In the genomic region with DNA sequence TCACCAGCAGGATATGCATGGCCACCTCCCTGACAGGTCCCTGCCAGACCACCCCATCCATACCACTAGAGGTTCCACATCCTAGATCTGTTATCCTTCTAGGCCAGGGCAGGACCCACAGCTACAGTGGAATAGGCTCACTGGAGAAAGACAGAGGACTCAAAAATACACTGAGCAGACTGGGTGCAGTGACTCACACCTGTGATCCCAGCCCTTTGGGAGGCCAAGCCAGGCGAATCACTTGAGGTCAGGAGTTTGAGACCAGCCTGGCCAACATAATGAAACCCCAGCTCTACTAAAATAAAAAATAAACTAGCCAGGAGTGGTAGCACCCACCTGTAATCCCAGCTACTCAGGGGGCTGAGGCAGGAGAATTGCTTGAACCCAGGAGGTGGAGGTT, we compare ENCODE assay signal across 26 cellular contexts. TPM values are rescaled to one million over a fixed set of nuclear protein-coding genes. Genes with fewer than 3 reads are reported as not detected.
DNase-seq lines count a peak whose midpoint lies in the region; ATAC-seq and TF ChIP-seq lines count a peak whose summit lies in the region.
"Had no signal": no experiment of that assay in that cellular context is flagged by ENCODE, and none has a peak within 500 bp of the region (broad histone marks: within the 10 kb centered on the region; RNA-seq: fewer than 3 reads in every experiment).

No MANE protein-coding gene starts in this region.

- H2BK5ac ChIP-seq in IMR-90 (ENCODE audit: low read depth, low read length, poor library complexity, severe bottlenecking) = peak overlapping the region; percentile 38

- no peak overlapping the region for H3K4me3 ChIP-seq in IMR-90 (ENCODE audit: insufficient read depth, low read depth, low read length)
- H3K4me3 ChIP-seq: BLaER1, heart left ventricle, lung, ovary, sigmoid colon, thyroid gland had no signal

- H3K56ac ChIP-seq in IMR-90 (ENCODE audit: extremely low read depth, insufficient read depth, low read length) = no peak overlapping the region

- CTCF ChIA-PET in IMR-90 (lab: Yijun Ruan, JAX) = interaction anchor here (0.9 kb wide), 1 partner anchor 68 kb away, joined by 3 read pairs; no protein-coding TSS in a partner anchor

- H4K20me1 ChIP-seq in IMR-90 (ENCODE audit: insufficient read depth, low read length) = peaks cover 68% of the 10 kb centered on the region
- H4K20me1 ChIP-seq: BLaER1 had no signal

- no peak for TF ChIP-seq CTCF in IMR-90 (conservative IDR thresholded peaks at IDR 0.05; ENCODE audit: low read depth, low read length)

- no TSS peak for BruUV-seq in IMR-90 (replicated peaks; lab: Mats Ljungman, UMichigan)

- H2BK15ac ChIP-seq in IMR-90 (ENCODE audit: low read depth, low read length) = no peak overlapping the region

- WGBS in IMR-90 (ENCODE audit: extremely low coverage in 2 of 2, insufficient read length in 1 of 2), 2 experiments = no CpG with 5 or more reads among the region's 1 CpG

- peaks cover 28% of the 10 kb centered on the region for H3K36me3 ChIP-seq in IMR-90 (ENCODE audit: control insufficient read depth, insufficient read depth, low read length)
- H3K36me3 ChIP-seq: ovary had no signal

- no peak overlapping the region for H4K5ac ChIP-seq in IMR-90 (ENCODE audit: low read depth, low read length)

- TF ChIP-seq POLR2A in IMR-90 (IDR thresholded peaks at IDR 0.05; ENCODE audit: low read depth, low read length) (no peak), GM18505 (IDR thresholded peaks at IDR 0.05; ENCODE audit: borderline replicate concordance, extremely low read depth, insufficient read depth, insufficient read length) (no peak)

- POLR2A ChIA-PET in IMR-90 (lab: Charles Lee; ENCODE audit: unreplicated experiment) = no interaction called here

- no peaks in the 10 kb centered on the region for H3K9me3 ChIP-seq in IMR-90 (ENCODE audit: control insufficient read depth, insufficient read depth, low read length)
- H3K9me3 ChIP-seq: BLaER1, heart left ventricle, ovary, sigmoid colon, thyroid gland had no signal

- H2AK9ac ChIP-seq in IMR-90 (replicated peaks; ENCODE audit: low read depth, low read length, poor library complexity) = no peak overlapping the region

- no peak overlapping the region for H3K18ac ChIP-seq in IMR-90 (ENCODE audit: low read depth, low read length)

- intact Hi-C loops in IMR-90 (cut with micrococcal nuclease) = no loop called here

- ATAC-seq in IMR-90 (ENCODE audit: low read depth) (no peak; the same call in 1 of the 2 replicates), esophagus mucosa (peak; percentile 18), GM18505 (IDR thresholded peaks at IDR 0.05; ENCODE audit: unreplicated experiment) (no peak), HG03039 (IDR thresholded peaks at IDR 0.05; ENCODE audit: unreplicated experiment) (no peak), GM18520 (IDR thresholded peaks at IDR 0.05; ENCODE audit: unreplicated experiment) (no peak)
- ATAC-seq: activated CD8-positive, alpha-beta T cell treated with anti-CD3 and anti-CD28 coated beads for 36 hours; T-helper 17 cell had no signal

- in situ Hi-C loops in IMR-90 (cut with MboI; ENCODE audit: low sequenced_read_pairs) = no loop called here

- peaks cover 12 to 93% of the 10 kb centered on the region in 2 experiments; a peak in 3 of 4 replicates for H3K79me1 ChIP-seq in IMR-90 (ENCODE audit: low read depth in 1 of 2, low read length in 2 of 2)

- H3K4ac ChIP-seq in IMR-90 (ENCODE audit: low read depth, low read length) = no peak overlapping the region

- DNase-seq in EH (ENCODE audit: low read depth) (peak; percentile 43), IMR-90 (peak; percentile 44), renal cortical epithelial cell (ENCODE audit: low read depth) (peak; percentile 45)
- DNase-seq: activated CD8-positive, alpha-beta T cell treated with anti-CD3 and anti-CD28 coated beads for 36 hours; activated naive CD8-positive, alpha-beta T cell treated with anti-CD3 and anti-CD28 coated beads for 36 hours; dermis blood vessel endothelial cell; GF-D8; H9; heart left ventricle; KG1; kidney glomerular epithelial cell; NCI-H1417 treated with DMSO at 0.1 percent for 48 hours; NCI-H446 treated with DMSO at 0.1 percent for 48 hours; NCI-H82; ovary; sigmoid colon; stimulated activated CD4-positive, alpha-beta T cell treated with anti-CD3 and anti-CD28 coated beads, Interleukin-15, amount 100 ng/mL, for 24 hours; stimulated activated naive CD4-positive, alpha-beta T cell; T-helper 17 cell; thyroid gland had no signal

- H2AK5ac ChIP-seq in IMR-90 (ENCODE audit: low read depth, low read length) = no peak overlapping the region

- no peak overlapping the region for H3K23ac ChIP-seq in IMR-90 (ENCODE audit: low read depth, low read length)

- dilution Hi-C loops in IMR-90 (cut with HindIII; ENCODE audit: low sequenced_read_pairs, unreplicated experiment) = no loop called here

- H4K8ac ChIP-seq in IMR-90 (ENCODE audit: low read depth in 2 of 2, low read length in 2 of 2) = no peak overlapping the region

- no peak for TF ChIP-seq RAD21 in IMR-90 (IDR thresholded peaks at IDR 0.05; ENCODE audit: low read length)

- no peak overlapping the region for H3K4me2 ChIP-seq in IMR-90 (ENCODE audit: low read depth, low read length)
- H3K4me2 ChIP-seq: BLaER1 had no signal

- H4K91ac ChIP-seq in IMR-90 (ENCODE audit: insufficient read depth, low read depth, low read length) = no peak overlapping the region

- H3K9me1 ChIP-seq in IMR-90 (ENCODE audit: insufficient read depth, low read length) = peaks cover 28% of the 10 kb centered on the region

- H3K27me3 ChIP-seq in IMR-90 (ENCODE audit: control insufficient read depth, insufficient read depth, low read length) = no peaks in the 10 kb centered on the region
- H3K27me3 ChIP-seq: BLaER1, heart left ventricle, ovary, sigmoid colon, thyroid gland had no signal

- no peak overlapping the region for H2BK20ac ChIP-seq in IMR-90 (ENCODE audit: low read depth, low read length)

- H3K27ac ChIP-seq in IMR-90 (ENCODE audit: insufficient read depth, low read length) = no peak overlapping the region
- H3K27ac ChIP-seq: BLaER1, ovary, thyroid gland had no signal

- H3K4me1 ChIP-seq in IMR-90 (ENCODE audit: control insufficient read depth, insufficient read depth, low read length) = peaks cover 14% of the 10 kb centered on the region

- no peak overlapping the region for H2AFZ ChIP-seq in IMR-90 (replicated peaks; ENCODE audit: low read length, poor library complexity)

- H3K14ac ChIP-seq in IMR-90 (replicated peaks; ENCODE audit: low read depth, low read length) = no peak overlapping the region

- no peak overlapping the region for H2BK120ac ChIP-seq in IMR-90 (ENCODE audit: low read depth, low read length)

- H3K9ac ChIP-seq in IMR-90 (ENCODE audit: low read depth, low read length) = no peak overlapping the region
- H3K9ac ChIP-seq: BLaER1 had no signal

TF ChIP-seq in IMR-90, 13 proteins besides CTCF, POLR2A, EP300 and RAD21:
- no peak for TF ChIP-seq MAZ (IDR thresholded peaks at IDR 0.05; ENCODE audit: borderline replicate concordance, low read depth, low read length)
- TF ChIP-seq, protein P1, sequence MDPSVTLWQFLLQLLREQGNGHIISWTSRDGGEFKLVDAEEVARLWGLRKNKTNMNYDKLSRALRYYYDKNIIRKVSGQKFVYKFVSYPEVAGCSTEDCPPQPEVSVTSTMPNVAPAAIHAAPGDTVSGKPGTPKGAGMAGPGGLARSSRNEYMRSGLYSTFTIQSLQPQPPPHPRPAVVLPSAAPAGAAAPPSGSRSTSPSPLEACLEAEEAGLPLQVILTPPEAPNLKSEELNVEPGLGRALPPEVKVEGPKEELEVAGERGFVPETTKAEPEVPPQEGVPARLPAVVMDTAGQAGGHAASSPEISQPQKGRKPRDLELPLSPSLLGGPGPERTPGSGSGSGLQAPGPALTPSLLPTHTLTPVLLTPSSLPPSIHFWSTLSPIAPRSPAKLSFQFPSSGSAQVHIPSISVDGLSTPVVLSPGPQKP (IDR thresholded peaks at IDR 0.05; ENCODE audit: borderline replicate concordance, low read depth, low read length) = no peak

RNA-seq across cellular contexts. Expression of a gene that starts 56.5 kb away (rescaled TPM):
- total RNA-seq in IMR-90 (2012; rRNA removed) = 3.1 and 3.4 TPM in 2 replicates
- 21.0 and 22.9 TPM in 2 replicates for polyA plus RNA-seq in IMR-90 (2012; rRNA removed)
- 17.6 and 18.1 TPM in 2 replicates for polyA plus RNA-seq in IMR-90 (2012; cell fraction: cytosol; rRNA removed)
- 111 and 120 TPM in 2 replicates for polyA plus RNA-seq in IMR-90 (2012; cell fraction: nucleus; rRNA removed; ENCODE audit: low replicate concordance)
- 9.5 TPM for total RNA-seq in esophagus mucosa
- total RNA-seq in renal cortical epithelial cell = 5.6 and 10.6 TPM in 2 replicates

RNA-seq across cellular contexts. Expression of a gene that starts 58.7 kb away (rescaled TPM):
- total RNA-seq in IMR-90 (2012; rRNA removed) (17.4 and 18.3 TPM in 2 replicates), esophagus mucosa (4.7 TPM), renal cortical epithelial cell (20.8 and 42.4 TPM in 2 replicates)
- polyA plus RNA-seq in IMR-90 (2012; rRNA removed) = 35.4 and 42.8 TPM in 2 replicates
- 16.0 and 32.6 TPM in 2 replicates for polyA plus RNA-seq in IMR-90 (2012; cell fraction: cytosol; rRNA removed)
- polyA plus RNA-seq in IMR-90 (2012; cell fraction: nucleus; rRNA removed; ENCODE audit: low replicate concordance) = 90.1 and 162 TPM in 2 replicates
